ENCODE assay signal across 8 cellular contexts in the genomic region with DNA sequence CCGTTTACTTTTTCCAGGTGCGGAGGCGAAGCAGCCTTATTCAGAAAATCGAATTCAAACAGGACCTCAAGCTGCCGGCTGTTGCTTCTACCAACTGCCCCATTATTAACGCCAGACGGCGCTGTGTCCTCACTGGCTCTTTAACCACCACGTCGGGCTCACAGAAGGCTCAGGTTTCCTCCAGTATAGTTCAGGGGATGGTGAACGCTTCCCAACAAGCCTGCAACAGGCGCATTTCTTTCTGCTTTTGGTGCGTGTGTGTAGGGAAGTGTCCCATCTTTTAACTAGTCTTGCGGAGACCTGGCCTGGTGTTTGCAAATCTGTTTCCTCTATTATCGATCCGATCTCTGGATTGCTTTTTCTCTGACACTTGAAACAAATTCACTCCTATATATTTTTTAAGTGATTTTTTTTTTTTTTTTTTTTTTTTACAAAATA. TPM values are rescaled to one million over a fixed set of nuclear protein-coding genes. Genes with fewer than 3 reads are reported as not detected.
DNase-seq lines count a peak whose midpoint lies in the region; ATAC-seq and TF ChIP-seq lines count a peak whose summit lies in the region.

No MANE protein-coding gene starts in this region.

- no peaks in the 10 kb centered on the region for H3K36me3 ChIP-seq in lower lobe of right lung

- ATAC-seq in GM18502 (IDR thresholded peaks at IDR 0.05; ENCODE audit: poor library complexity, unreplicated experiment) (peak; percentile 74), lower lobe of right lung (peak; percentile 90)

- peaks cover 20% of the 10 kb centered on the region for H3K27me3 ChIP-seq in lower lobe of right lung (ENCODE audit: low read depth)

- intact Hi-C loops in lower lobe of right lung (cut with DNase I): no loop called here

- DNase-seq in 8988T (peak; percentile 88), HK-2 (ENCODE audit: unreplicated experiment) (peak; percentile 78), NCI-H748 treated with DMSO at 0.1 percent for 48 hours (lab: John Stamatoyannopoulos, UW) (peak; percentile 80), dermis microvascular lymphatic vessel endothelial cell (ENCODE audit: low read depth in 2 of 2) (peak; percentile 81 to 88), lower lobe of right lung (peak; percentile 82)
- peak; percentile 38 to 54 for DNase-seq in activated CD4-positive, alpha-beta T cell treated with anti-CD3 and anti-CD28 coated beads, Interleukin-2, amount 50 U/mL, for 24 hours (ENCODE audit: low read depth in 1 of 2, low spot score in 1 of 2)
- peak; percentile 37 for DNase-seq in stimulated activated CD8-positive, alpha-beta memory T cell treated with anti-CD3 and anti-CD28 coated beads, Interleukin-12 subunit alpha, Interleukin-12 subunit beta, amount 100 ng/mL, for 1 hour (ENCODE audit: low read depth)

- H3K4me3 ChIP-seq in lower lobe of right lung: peak overlapping the region; percentile 54

- TF ChIP-seq CTCF in lower lobe of right lung (IDR thresholded peaks at IDR 0.05): peak; percentile 92

- no peak overlapping the region for H3K27ac ChIP-seq in lower lobe of right lung

- peaks cover 31% of the 10 kb centered on the region for H3K4me1 ChIP-seq in lower lobe of right lung

- no peaks in the 10 kb centered on the region for H3K9me3 ChIP-seq in lower lobe of right lung

RNA-seq across cellular contexts. Expression of a gene that starts 0.8 kb away (rescaled TPM):
- 0.13 and 0.25 TPM in 2 replicates for total RNA-seq in dermis microvascular lymphatic vessel endothelial cell
- 0.83 TPM for total RNA-seq in lower lobe of right lung

Comparison
In these comparisons a context has a peak if more than half of its experiments do, and no peak if none do; other contexts are left out.
1. DNase-seq: peak in every context shown above with its lines; median percentile 88 in 8988T; 84 in dermis microvascular lymphatic vessel endothelial cell; 82 in lower lobe of right lung; 80 in NCI-H748 treated with DMSO at 0.1 percent for 48 hours; 78 in HK-2; 46 in activated CD4-positive, alpha-beta T cell treated with anti-CD3 and anti-CD28 coated beads, Interleukin-2, amount 50 U/mL, for 24 hours; 37 in stimulated activated CD8-positive, alpha-beta memory T cell treated with anti-CD3 and anti-CD28 coated beads, Interleukin-12 subunit alpha, Interleukin-12 subunit beta, amount 100 ng/mL, for 1 hour.